21 cellular contexts compared by ENCODE assay signal in the genomic region with DNA sequence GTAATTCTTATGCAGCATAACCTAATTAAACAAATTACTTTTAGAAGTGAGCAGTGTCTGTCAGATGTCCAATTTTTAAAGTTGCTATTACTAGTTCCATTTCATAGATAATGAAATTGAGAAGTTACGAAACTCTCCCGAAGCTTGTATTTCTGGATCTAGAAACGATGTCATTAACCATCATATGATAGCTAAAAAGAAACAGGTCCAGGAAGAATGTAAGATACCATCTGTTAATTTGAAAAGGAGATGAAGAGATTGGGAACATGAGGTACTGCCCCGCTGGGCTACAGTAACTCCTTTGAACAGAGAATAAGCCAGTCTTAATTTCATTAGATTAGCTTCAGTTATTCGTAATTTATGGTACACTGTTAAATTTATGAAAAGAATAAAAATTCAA. TPM values are rescaled to one million over a fixed set of nuclear protein-coding genes. Genes with fewer than 3 reads are reported as not detected.
DNase-seq lines count a peak whose midpoint lies in the region; ATAC-seq and TF ChIP-seq lines count a peak whose summit lies in the region.
"Had no signal": no experiment of that assay in that cellular context is flagged by ENCODE, and none has a peak within 500 bp of the region (broad histone marks: within the 10 kb centered on the region; RNA-seq: fewer than 3 reads in every experiment).

No MANE protein-coding gene starts in this region.

- H2AFZ ChIP-seq in parathyroid adenoma (no peak overlapping the region), smooth muscle cell (ENCODE audit: low read depth) (no peak overlapping the region)

- H3K27ac ChIP-seq in parathyroid adenoma: peak overlapping the region; percentile 9
- no peak overlapping the region for H3K27ac ChIP-seq in smooth muscle cell (ENCODE audit: low read depth)
- H3K27ac ChIP-seq in brain microvascular endothelial cell: no peak overlapping the region
- H3K27ac ChIP-seq: A549; BLaER1 treated with 17β-estradiol and CSF1 and Interleukin-3, amounts not matched to agents 10 nM and 100 nM had no signal

- in situ Hi-C loops in G401 (cut with HindIII; ENCODE audit: low sequenced_read_pairs) (no loop called here), brain microvascular endothelial cell (cut with HindIII; ENCODE audit: low pct_ligation_motif_present, low sequenced_read_pairs) (no loop called here)

- peaks cover 35% of the 10 kb centered on the region for H3K4me1 ChIP-seq in parathyroid adenoma
- no peaks in the 10 kb centered on the region for H3K4me1 ChIP-seq in smooth muscle cell (ENCODE audit: low read depth)
- H3K4me1 ChIP-seq: A549; BLaER1 treated with 17β-estradiol and CSF1 and Interleukin-3, amounts not matched to agents 10 nM and 100 nM; HAP-1 had no signal

- no peak overlapping the region for H3K4me3 ChIP-seq in parathyroid adenoma (ENCODE audit: low read depth, low read length)
- H3K4me3 ChIP-seq in smooth muscle cell: no peak overlapping the region
- H3K4me3 ChIP-seq in brain microvascular endothelial cell (ENCODE audit: low read depth, low read length): no peak overlapping the region
- H3K4me3 ChIP-seq: A549; BLaER1 treated with 17β-estradiol and CSF1 and Interleukin-3, amounts not matched to agents 10 nM and 100 nM; HAP-1 had no signal

- H3K9me3 ChIP-seq in parathyroid adenoma (ENCODE audit: control insufficient read depth, low read length): no peaks in the 10 kb centered on the region
- no peaks in the 10 kb centered on the region for H3K9me3 ChIP-seq in smooth muscle cell (replicated peaks; ENCODE audit: low read depth)
- H3K9me3 ChIP-seq: A549; BE2C; BLaER1 treated with 17β-estradiol and CSF1 and Interleukin-3, amounts not matched to agents 10 nM and 100 nM; HAP-1 had no signal

- H3K27me3 ChIP-seq in parathyroid adenoma (ENCODE audit: control insufficient read depth, insufficient read depth, low read length): no peaks in the 10 kb centered on the region
- H3K27me3 ChIP-seq in smooth muscle cell (ENCODE audit: low read depth): no peaks in the 10 kb centered on the region
- no peaks in the 10 kb centered on the region for H3K27me3 ChIP-seq in brain microvascular endothelial cell (replicated peaks)
- H3K27me3 ChIP-seq: BE2C; BLaER1 treated with 17β-estradiol and CSF1 and Interleukin-3, amounts not matched to agents 10 nM and 100 nM had no signal

- no peak for ATAC-seq in GM21528 (IDR thresholded peaks at IDR 0.05; ENCODE audit: low FRiP score, unreplicated experiment)
- ATAC-seq in GM18502 (IDR thresholded peaks at IDR 0.05; ENCODE audit: poor library complexity, unreplicated experiment): no peak
- ATAC-seq: A549 had no signal

- no peak for TF ChIP-seq CTCF in parathyroid adenoma (IDR thresholded peaks at IDR 0.05)
- TF ChIP-seq CTCF in smooth muscle cell (IDR thresholded peaks at IDR 0.05; ENCODE audit: borderline replicate concordance, insufficient read depth, poor library complexity, severe bottlenecking): no peak
- no peak for TF ChIP-seq CTCF in brain microvascular endothelial cell (IDR thresholded peaks at IDR 0.05; ENCODE audit: low read depth, low read length, missing control alignments)

- DNase-seq in G401 (ENCODE audit: low spot score) (peak; percentile 51), SK-N-DZ (ENCODE audit: low spot score) (peak; percentile 79), cerebellar cortex (ENCODE audit: low spot score) (peak; percentile 40), smooth muscle cell (lab: John Stamatoyannopoulos, UW; ENCODE audit: unreplicated experiment) (no peak), brain microvascular endothelial cell (no peak)
- DNase-seq: 8988T; ACHN; AML-193; BE2C; CD4-positive, alpha-beta T cell; CD8-positive, alpha-beta memory T cell; DMS 273 treated with DMSO at 0.1 percent for 48 hours; DMS79 treated with DMSO at 0.1 percent for 48 hours; GOT3; HFFc6 had no signal

- H3K9ac ChIP-seq in parathyroid adenoma: no peak overlapping the region
- no peak overlapping the region for H3K9ac ChIP-seq in smooth muscle cell (ENCODE audit: low read depth)
- H3K9ac ChIP-seq: BLaER1 treated with 17β-estradiol and CSF1 and Interleukin-3, amounts not matched to agents 10 nM and 100 nM had no signal

- H3K4me2 ChIP-seq in parathyroid adenoma (ENCODE audit: low read length) (peak overlapping the region; percentile 49), smooth muscle cell (no peak overlapping the region)
- H3K4me2 ChIP-seq: A549; BLaER1 treated with 17β-estradiol and CSF1 and Interleukin-3, amounts not matched to agents 10 nM and 100 nM had no signal

- H3K36me3 ChIP-seq in parathyroid adenoma (ENCODE audit: control insufficient read depth, insufficient read depth, low read length) (no peaks in the 10 kb centered on the region), smooth muscle cell (ENCODE audit: low read depth) (no peaks in the 10 kb centered on the region), brain microvascular endothelial cell (replicated peaks) (no peaks in the 10 kb centered on the region)
- H3K36me3 ChIP-seq: BE2C; BLaER1 treated with 17β-estradiol and CSF1 and Interleukin-3, amounts not matched to agents 10 nM and 100 nM; HAP-1 had no signal

- no peaks in the 10 kb centered on the region for H3F3A ChIP-seq in smooth muscle cell (ENCODE audit: low read depth)

- WGBS in smooth muscle cell (ENCODE audit: low lambda C conversion rate): 81% methylated on average over 5 of the region's 5 CpGs

- H4K20me1 ChIP-seq in smooth muscle cell (ENCODE audit: low read depth): no peaks in the 10 kb centered on the region
- H4K20me1 ChIP-seq: BLaER1 treated with 17β-estradiol and CSF1 and Interleukin-3, amounts not matched to agents 10 nM and 100 nM had no signal

- H3K79me2 ChIP-seq in parathyroid adenoma (no peaks in the 10 kb centered on the region), smooth muscle cell (ENCODE audit: low read depth) (no peaks in the 10 kb centered on the region)

RNA-seq across cellular contexts. Expression of a gene that starts 47.5 kb away (rescaled TPM):
- 2.6 and 3.3 TPM in 2 replicates for total RNA-seq in G401 (2014; rRNA removed; shearing (Covaris generic))
- polyA plus RNA-seq in SK-N-DZ (2014; cell fraction: cytosol; rRNA removed): 33.3 and 36.1 TPM in 2 replicates
- 10.6 and 11.4 TPM in 2 replicates for polyA plus RNA-seq in SK-N-DZ (2014; cell fraction: nucleus; rRNA removed)
- 13.7 and 13.9 TPM in 2 replicates for total RNA-seq in smooth muscle cell
- polyA plus RNA-seq in smooth muscle cell: 14.1 and 21.5 TPM in 2 replicates

Comparison
In these comparisons a context has a peak if more than half of its experiments do, and no peak if none do; other contexts are left out.
1. DNase-seq: peak in G401 (single experiment), SK-N-DZ (single experiment) and cerebellar cortex (single experiment); none in smooth muscle cell (single experiment) and brain microvascular endothelial cell (single experiment).